In the genomic region with DNA sequence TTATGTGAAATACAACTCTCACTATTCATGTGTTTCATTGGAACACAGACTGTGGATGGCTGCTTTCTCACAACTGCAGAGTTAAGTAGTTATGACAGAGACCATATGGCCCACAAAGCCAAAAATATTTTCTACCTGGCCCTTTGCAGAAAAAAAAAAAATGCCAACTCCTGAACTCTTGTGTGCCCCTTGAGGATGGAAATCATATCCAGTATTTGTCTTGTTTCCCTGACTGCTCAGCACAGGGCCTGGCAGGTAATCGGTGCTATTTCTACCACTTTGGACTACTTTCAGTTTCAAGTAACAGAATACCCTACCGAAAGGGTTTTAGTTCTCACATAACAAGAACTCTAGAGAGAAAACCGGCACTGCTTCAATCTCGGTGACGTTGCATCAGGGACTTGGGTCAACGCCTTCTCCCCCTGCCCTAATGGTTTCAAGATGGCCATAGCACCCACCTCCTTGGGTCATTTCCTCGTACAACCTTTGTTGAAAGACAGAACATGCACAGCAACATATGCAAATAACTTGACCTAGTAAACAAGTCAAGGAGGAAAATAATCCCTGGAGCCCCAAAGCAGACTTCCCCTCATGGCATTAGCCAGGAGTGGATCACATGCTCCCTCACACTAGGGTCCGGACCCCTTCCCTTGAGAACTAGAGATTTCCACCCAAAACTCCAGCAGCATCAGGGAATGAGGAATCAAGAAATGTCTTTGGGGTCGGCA, we compare ENCODE assay signal across 10 cellular contexts. TPM values are rescaled to one million over a fixed set of nuclear protein-coding genes. Genes with fewer than 3 reads are reported as not detected.
DNase-seq lines count a peak whose midpoint lies in the region; ATAC-seq, FAIRE-seq and TF ChIP-seq lines count a peak whose summit lies in the region.
"Had no signal": no experiment of that assay in that cellular context is flagged by ENCODE, and none has a peak within 500 bp of the region (broad histone marks: within the 10 kb centered on the region; RNA-seq: fewer than 3 reads in every experiment).

No MANE protein-coding gene starts in this region.

- H3K79me2 ChIP-seq in HepG2 (ENCODE audit: insufficient read depth, low read length) (no peaks in the 10 kb centered on the region), GM12878 (ENCODE audit: control insufficient read depth, insufficient read depth, low read length) (no peaks in the 10 kb centered on the region)

- TF ChIP-seq RAD21 in HepG2 (CRISPR knock-in tag; IDR thresholded peaks at IDR 0.05): no peak
- no peak for TF ChIP-seq RAD21 in GM12878 (IDR thresholded peaks at IDR 0.05; ENCODE audit: insufficient read depth, low read depth, low read length)

- H3K36me3 ChIP-seq in HepG2 (replicated peaks in 1 of 2; ENCODE audit: control insufficient read depth in 1 of 2, insufficient read depth in 2 of 2, low read length in 2 of 2) (no peaks in the 10 kb centered on the region), right lobe of liver (no peaks in the 10 kb centered on the region), GM12878 (ENCODE audit: control insufficient read depth in 2 of 2, insufficient read depth in 2 of 2, low read length in 1 of 2) (no peaks in the 10 kb centered on the region)

- POLR2A ChIA-PET in HepG2 (lab: Yijun Ruan, JAX) (no interaction called here), GM12878 (lab: Charles Lee) (interaction anchor here (0.6 kb wide), 1 partner anchor 11 kb away, joined by 3 read pairs; no protein-coding TSS in a partner anchor)

- FAIRE-seq in HepG2 (lab: Jason Lieb, UNC) (no peak), GM12878 (lab: Jason Lieb, UNC) (peak; percentile 80)
- FAIRE-seq: frontal cortex had no signal

- H3K9me3 ChIP-seq in HepG2 (ENCODE audit: low read length) (no peaks in the 10 kb centered on the region), right lobe of liver (no peaks in the 10 kb centered on the region), GM12878 (replicated peaks; ENCODE audit: control insufficient read depth, insufficient read depth, low read length) (no peaks in the 10 kb centered on the region)

- TF ChIP-seq EP300 in HepG2 (IDR thresholded peaks at IDR 0.05; ENCODE audit: low read depth in 2 of 2, low read length in 2 of 2): no peak
- TF ChIP-seq EP300 in HepG2 (CRISPR knock-in tag; IDR thresholded peaks at IDR 0.05; ENCODE audit: borderline replicate concordance): no peak
- TF ChIP-seq EP300 in GM12878 (IDR thresholded peaks at IDR 0.05; ENCODE audit: borderline replicate concordance in 1 of 2, control insufficient read depth in 1 of 2, low read depth in 2 of 2, low read length in 2 of 2): no peak

- intact Hi-C loops in HepG2 (cut with micrococcal nuclease; ENCODE audit: unreplicated experiment): no loop called here
- intact Hi-C loops in right lobe of liver (cut with DNase I): no loop called here
- intact Hi-C loops in GM12878 (cut with micrococcal nuclease; ENCODE audit: unreplicated experiment): no loop called here

- SMC1A ChIA-PET in GM12878 (lab: Charles Lee; ENCODE audit: uncharacterized antibody, unreplicated experiment): interaction anchor here (0.6 kb wide), 1 partner anchor 364 kb away, joined by 3 read pairs; no protein-coding TSS in a partner anchor

- ATAC-seq in HepG2 (0 out of 3 replicates have a peak, but pooled peaks have one; percentile 31), right lobe of liver (no peak), HG03064 (IDR thresholded peaks at IDR 0.05; ENCODE audit: low read depth, unreplicated experiment) (peak; percentile 95), GM12878 (peak; percentile 98)

- in situ Hi-C loops in HepG2 (cut with HindIII; ENCODE audit: extremely low pct_ligation_motif_present, low pct_unique_long_range_greater_than_20kb) (no loop called here), GM12878 (cut with MboI) (no loop called here)

- RAD21 ChIA-PET in GM12878 (lab: Charles Lee; ENCODE audit: unreplicated experiment): interaction anchor here (0.6 kb wide), 1 partner anchor 51 kb away, joined by 3 read pairs; no protein-coding TSS in a partner anchor

- 33% methylated on average over 6 of the region's 9 CpGs for WGBS in HepG2 (ENCODE audit: low lambda C conversion rate)
- 78% methylated on average over 9 of the region's 9 CpGs for WGBS in right lobe of liver (ENCODE audit: insufficient coverage, low coverage, low lambda C conversion rate, missing lambda C conversion rate)
- WGBS in GM12878 (ENCODE audit: insufficient coverage, insufficient replicate concordance, low lambda C conversion rate, missing lambda C conversion rate): 34% methylated on average over 9 of the region's 9 CpGs

- no TSS peak for BruUV-seq in HepG2 (replicated peaks; lab: Mats Ljungman, UMichigan)
- no TSS peak for BruUV-seq in GM12878 (replicated peaks; lab: Mats Ljungman, UMichigan)

- H3K4me2 ChIP-seq in HepG2 (ENCODE audit: low read depth, low read length) (peak overlapping the region; percentile 58), GM12878 (ENCODE audit: control insufficient read depth, insufficient read depth) (peak overlapping the region; percentile 86)

- TF ChIP-seq POLR2A in HepG2 (IDR thresholded peaks at IDR 0.05; ENCODE audit: insufficient read depth in 1 of 2, low read depth in 2 of 2, low read length in 2 of 2) (no peak), right lobe of liver (IDR thresholded peaks at IDR 0.05) (no peak), GM12878 (IDR thresholded peaks at IDR 0.05; ENCODE audit: low read depth, low read length) (no peak)

- H3K27me3 ChIP-seq in HepG2 (ENCODE audit: control insufficient read depth in 1 of 2, insufficient read depth in 2 of 2, low read length in 2 of 2) (peaks cover 0 to 23% of the 10 kb centered on the region in 2 experiments; a peak in 1 of 5 replicates), right lobe of liver (no peaks in the 10 kb centered on the region), GM12878 (replicated peaks in 1 of 2; ENCODE audit: control insufficient read depth in 2 of 2, insufficient read depth in 2 of 2, low read length in 1 of 2) (no peaks in the 10 kb centered on the region)

- H2AFZ ChIP-seq in HepG2 (ENCODE audit: low read length) (no peak overlapping the region), GM12878 (ENCODE audit: control insufficient read depth, low read depth, low read length) (peak overlapping the region; percentile 62)

- H3K9ac ChIP-seq in HepG2 (ENCODE audit: insufficient read depth, low read depth, low read length): no peak overlapping the region
- peak overlapping the region; percentile 17; the same call in 1 of the 2 replicates for H3K9ac ChIP-seq in GM12878 (ENCODE audit: control insufficient read depth, insufficient read depth, low read length)

- no peaks in the 10 kb centered on the region for H3K4me1 ChIP-seq in HepG2 (ENCODE audit: insufficient read depth, low read length)
- no peaks in the 10 kb centered on the region for H3K4me1 ChIP-seq in right lobe of liver
- peaks cover 15% of the 10 kb centered on the region for H3K4me1 ChIP-seq in GM12878 (ENCODE audit: control insufficient read depth, insufficient read depth, low read length)

- H4K20me1 ChIP-seq in HepG2 (ENCODE audit: insufficient read depth, low read length): no peaks in the 10 kb centered on the region
- H4K20me1 ChIP-seq in GM12878 (ENCODE audit: control insufficient read depth, insufficient read depth): no peaks in the 10 kb centered on the region

- no peak for DNase-seq in HepG2 (ENCODE audit: low spot score)
- DNase-seq in right lobe of liver: no peak
- peak; percentile 72 for DNase-seq in GM12878 (ENCODE audit: low read depth, low spot score)
- DNase-seq in superior temporal gyrus (ENCODE audit: extremely low spot score): no peak
- DNase-seq in activated effector memory CD4-positive, alpha-beta T cell treated with Interleukin-2 at 50 U/mL for 16 hours: no peak
- no peak for DNase-seq in activated naive CD4-positive, alpha-beta T cell (lab: John Stamatoyannopoulos, UW)
- no peak for DNase-seq in SW 1271 (lab: John Stamatoyannopoulos, UW)

- CTCF ChIA-PET in HepG2 (lab: Yijun Ruan, JAX; ENCODE audit: low intra/inter-chr PET ratio, low total read pairs) (no interaction called here), GM12878 (lab: Yijun Ruan, JAX) (interaction anchor here (0.7 kb wide), 1 partner anchor 50 kb away, joined by 3 read pairs; no protein-coding TSS in a partner anchor)

- TF ChIP-seq CTCF in HepG2 (CRISPR knock-in tag; IDR thresholded peaks at IDR 0.05) (no peak), right lobe of liver (IDR thresholded peaks at IDR 0.05) (no peak), GM12878 (IDR thresholded peaks at IDR 0.05 in 2 of 3, conservative IDR thresholded peaks at IDR 0.05 in 1 of 3; ENCODE audit: control insufficient read depth in 2 of 3, extremely low read depth in 1 of 3, insufficient read depth in 1 of 3, low read depth in 3 of 3, low read length in 3 of 3) (peak; percentile 13 to 36 (median 24); a peak in 4 of 6 replicates)

- H3K27ac ChIP-seq in HepG2 (ENCODE audit: extremely low read length, insufficient read depth, low read length) (no peak overlapping the region), right lobe of liver (no peak overlapping the region), GM12878 (ENCODE audit: control insufficient read depth, insufficient read depth) (peak overlapping the region; percentile 79)
- H3K27ac ChIP-seq: HL-60 had no signal

- H3K4me3 ChIP-seq in HepG2 (replicated peaks in 1 of 3; ENCODE audit: insufficient read depth in 1 of 3, low read depth in 2 of 3, low read length in 3 of 3) (no peak overlapping the region; a peak in 1 of 6 replicates), right lobe of liver (no peak overlapping the region), GM12878 (0 out of 2 replicates have a peak overlapping the region, but pooled peaks have one; percentile 5)

RNA-seq across cellular contexts. Expression of a gene that starts 11.8 kb away (rescaled TPM):
- 1.6 TPM in 2 replicates for total RNA-seq in HepG2 (2016; rRNA removed; fragmentation: Illumina TruSeq; extraction: Trizol)
- 1.2 and 1.5 TPM in 2 replicates for total RNA-seq in HepG2 (2016; cell fraction: cytosol; rRNA removed; fragmentation: Illumina TruSeq; extraction: Trizol; ENCODE audit: low read depth)
- 1.7 and 2.0 TPM in 2 replicates for total RNA-seq in HepG2 (2016; cell fraction: insoluble cytoplasmic fraction; rRNA removed; fragmentation: Illumina TruSeq; extraction: Trizol)
- 2.6 and 2.7 TPM in 2 replicates for total RNA-seq in HepG2 (2016; cell fraction: membrane; rRNA removed; fragmentation: Illumina TruSeq; extraction: Trizol)
- 1.3 and 1.6 TPM in 2 replicates for total RNA-seq in HepG2 (2016; cell fraction: nucleus; rRNA removed; fragmentation: Illumina TruSeq; extraction: Trizol)
- 0.91 and 1.1 TPM in 2 replicates for polyA plus RNA-seq in HepG2 (2011; rRNA removed)
- polyA plus RNA-seq in HepG2 (2011; cell fraction: cytosol; rRNA removed): 0.91 and 1.3 TPM in 2 replicates
- 0.39 and 1.2 TPM in 2 replicates for polyA plus RNA-seq in HepG2 (2011; cell fraction: nucleus; rRNA removed)
- polyA plus RNA-seq in HepG2 (2012): 1.2 and 2.6 TPM in 2 replicates
- 1.2 and 1.7 TPM in 2 replicates for polyA plus RNA-seq in HepG2 (2016; cell fraction: cytosol; fragmentation: Illumina TruSeq; extraction: Trizol; ENCODE audit: low read depth)
- polyA plus RNA-seq in HepG2 (2016; cell fraction: insoluble cytoplasmic fraction; fragmentation: Illumina TruSeq; extraction: Trizol; ENCODE audit: low read depth): 1.1 and 1.2 TPM in 2 replicates
- polyA plus RNA-seq in HepG2 (2016; cell fraction: membrane; fragmentation: Illumina TruSeq; extraction: Trizol; ENCODE audit: low read depth): 3.0 and 3.7 TPM in 2 replicates
- 1.7 and 2.8 TPM in 2 replicates for polyA plus RNA-seq in HepG2 (2016; cell fraction: nucleus; fragmentation: Illumina TruSeq; extraction: Trizol; ENCODE audit: insufficient read depth, low read depth)
- polyA minus RNA-seq in HepG2 (2011; rRNA and poly(A)+ RNA removed; ENCODE audit: low replicate concordance): 1.2 TPM in 2 replicates
- polyA minus RNA-seq in HepG2 (2011; cell fraction: cytosol; rRNA and poly(A)+ RNA removed): 1.4 TPM in 1 of 2 replicates, not detected in the other
- polyA minus RNA-seq in HepG2 (2011; cell fraction: nucleus; rRNA and poly(A)+ RNA removed): 1.4 and 3.0 TPM in 2 replicates
- 10 to 100 TPM in 4 of 6 experiments, 1 to 10 TPM in 2; 5.8 to 64.9 (median 13.4) TPM for total RNA-seq in right lobe of liver
- total RNA-seq in GM12878 (2013; cell fraction: nucleolus; rRNA removed): 12.5 and 17.3 TPM in 2 replicates
- 8.3 and 12.2 TPM in 2 replicates for total RNA-seq in GM12878 (2014; rRNA removed)
- total RNA-seq in GM12878 (2014; rRNA removed; fragmentation: Illumina TruSeq; extraction: Trizol): 8.0 and 8.9 TPM in 2 replicates
- 4.2 and 5.9 TPM in 2 replicates for total RNA-seq in GM12878 (2021)
- 2.6 TPM for polyA plus RNA-seq in GM12878 (2011; ENCODE audit: low read depth)
- polyA plus RNA-seq in GM12878 (2011; rRNA removed): 10.2 and 17.4 TPM in 2 replicates
- 4.2 and 5.2 TPM in 2 replicates for polyA plus RNA-seq in GM12878 (2011; cell fraction: cytosol; rRNA removed)
- polyA plus RNA-seq in GM12878 (2011; cell fraction: nucleus; rRNA removed): 5.1 and 10.5 TPM in 2 replicates
- 5.2 and 5.8 TPM in 2 replicates for polyA plus RNA-seq in GM12878 (2012)
- 10.4 and 16.8 TPM in 2 replicates for polyA plus RNA-seq in GM12878 (2014; fragmentation: Illumina TruSeq; extraction: Trizol)
- polyA plus RNA-seq in GM12878 (2014; fragmentation: Nextera tagmentation; extraction: Ambion mirVana): 10 to 100 TPM; 15.6 to 22.3 TPM
- polyA plus RNA-seq in GM12878 (2014; rRNA removed): 8.2 and 9.2 TPM in 2 replicates
- 10 to 100 TPM in 1 of 2 experiments, 1 to 10 TPM in 1; 9.7 to 11.1 TPM for polyA plus RNA-seq in GM12878 (2016; fragmentation: Nextera tagmentation; extraction: Ambion mirVana)
- polyA minus RNA-seq in GM12878 (2011; rRNA and poly(A)+ RNA removed): 5.2 and 6.2 TPM in 2 replicates
- 0.80 and 1.6 TPM in 2 replicates for polyA minus RNA-seq in GM12878 (2011; cell fraction: cytosol; rRNA and poly(A)+ RNA removed)
- polyA minus RNA-seq in GM12878 (2011; cell fraction: nucleus; rRNA and poly(A)+ RNA removed): 5.7 and 5.9 TPM in 2 replicates

RNA-seq across cellular contexts. Expression of a gene that starts 52.9 kb away (rescaled TPM):
- 51.5 and 52.4 TPM in 2 replicates for total RNA-seq in HepG2 (2016; rRNA removed; fragmentation: Illumina TruSeq; extraction: Trizol)
- total RNA-seq in HepG2 (2016; cell fraction: cytosol; rRNA removed; fragmentation: Illumina TruSeq; extraction: Trizol; ENCODE audit: low read depth): 24.7 and 27.5 TPM in 2 replicates
- total RNA-seq in HepG2 (2016; cell fraction: insoluble cytoplasmic fraction; rRNA removed; fragmentation: Illumina TruSeq; extraction: Trizol): 49.6 and 61.4 TPM in 2 replicates
- 26.3 and 27.3 TPM in 2 replicates for total RNA-seq in HepG2 (2016; cell fraction: membrane; rRNA removed; fragmentation: Illumina TruSeq; extraction: Trizol)
- 34.0 and 44.6 TPM in 2 replicates for total RNA-seq in HepG2 (2016; cell fraction: nucleus; rRNA removed; fragmentation: Illumina TruSeq; extraction: Trizol)
- polyA plus RNA-seq in HepG2 (2011; rRNA removed): 32.0 and 36.0 TPM in 2 replicates
- polyA plus RNA-seq in HepG2 (2011; cell fraction: cytosol; rRNA removed): 16.8 and 20.6 TPM in 2 replicates
- 29.9 and 32.4 TPM in 2 replicates for polyA plus RNA-seq in HepG2 (2011; cell fraction: nucleus; rRNA removed)
- polyA plus RNA-seq in HepG2 (2012): 15.7 and 29.1 TPM in 2 replicates
- polyA plus RNA-seq in HepG2 (2016; cell fraction: cytosol; fragmentation: Illumina TruSeq; extraction: Trizol; ENCODE audit: low read depth): 6.8 and 7.9 TPM in 2 replicates
- polyA plus RNA-seq in HepG2 (2016; cell fraction: insoluble cytoplasmic fraction; fragmentation: Illumina TruSeq; extraction: Trizol; ENCODE audit: low read depth): 38.1 and 39.9 TPM in 2 replicates
- polyA plus RNA-seq in HepG2 (2016; cell fraction: membrane; fragmentation: Illumina TruSeq; extraction: Trizol; ENCODE audit: low read depth): 10.4 and 13.5 TPM in 2 replicates
- polyA plus RNA-seq in HepG2 (2016; cell fraction: nucleus; fragmentation: Illumina TruSeq; extraction: Trizol; ENCODE audit: insufficient read depth, low read depth): 47.6 and 52.3 TPM in 2 replicates
- polyA minus RNA-seq in HepG2 (2011; rRNA and poly(A)+ RNA removed; ENCODE audit: low replicate concordance): 22.5 and 54.5 TPM in 2 replicates
- 12.1 and 18.3 TPM in 2 replicates for polyA minus RNA-seq in HepG2 (2011; cell fraction: cytosol; rRNA and poly(A)+ RNA removed)
- polyA minus RNA-seq in HepG2 (2011; cell fraction: nucleus; rRNA and poly(A)+ RNA removed): 27.0 and 29.6 TPM in 2 replicates
- total RNA-seq in right lobe of liver: 10 to 100 TPM; 13.0 to 45.6 (median 15.5) TPM
- 125 and 137 TPM in 2 replicates for total RNA-seq in GM12878 (2013; cell fraction: nucleolus; rRNA removed)
- total RNA-seq in GM12878 (2014; rRNA removed): 124 and 126 TPM in 2 replicates
- 66.6 and 72.9 TPM in 2 replicates for total RNA-seq in GM12878 (2014; rRNA removed; fragmentation: Illumina TruSeq; extraction: Trizol)
- total RNA-seq in GM12878 (2021): 47.6 and 48.6 TPM in 2 replicates
- polyA plus RNA-seq in GM12878 (2011; ENCODE audit: low read depth): 46.2 TPM
- polyA plus RNA-seq in GM12878 (2011; rRNA removed): 60.4 and 64.3 TPM in 2 replicates
- 44.6 and 55.9 TPM in 2 replicates for polyA plus RNA-seq in GM12878 (2011; cell fraction: cytosol; rRNA removed)
- 68.4 and 76.4 TPM in 2 replicates for polyA plus RNA-seq in GM12878 (2011; cell fraction: nucleus; rRNA removed)
- polyA plus RNA-seq in GM12878 (2012): 35.2 and 42.1 TPM in 2 replicates
- polyA plus RNA-seq in GM12878 (2014; fragmentation: Illumina TruSeq; extraction: Trizol): 82.6 and 93.0 TPM in 2 replicates
- polyA plus RNA-seq in GM12878 (2014; fragmentation: Nextera tagmentation; extraction: Ambion mirVana): 10 to 100 TPM; 58.6 to 92.1 TPM
- polyA plus RNA-seq in GM12878 (2014; rRNA removed): 101 and 105 TPM in 2 replicates
- polyA plus RNA-seq in GM12878 (2016; fragmentation: Nextera tagmentation; extraction: Ambion mirVana): 10 to 100 TPM; 62.1 to 75.8 TPM
- polyA minus RNA-seq in GM12878 (2011; rRNA and poly(A)+ RNA removed): 19.8 and 35.9 TPM in 2 replicates
- polyA minus RNA-seq in GM12878 (2011; cell fraction: cytosol; rRNA and poly(A)+ RNA removed): 16.3 and 25.0 TPM in 2 replicates
- 23.6 and 44.5 TPM in 2 replicates for polyA minus RNA-seq in GM12878 (2011; cell fraction: nucleus; rRNA and poly(A)+ RNA removed)

Comparison
In these comparisons a context has a peak if more than half of its experiments do, and no peak if none do; other contexts are left out.
1. ATAC-seq: peak in HepG2 (single experiment), HG03064 (single experiment) and GM12878 (single experiment); none in right lobe of liver (0 of 4).
2. CTCF ChIP-seq: peak in GM12878 (3 of 3); none in HepG2 (single experiment) and right lobe of liver (0 of 4).